35 cellular contexts compared by ENCODE assay signal in genomic region chr5:15387931-15388330, GRCh38.
DNase-seq lines count a peak whose midpoint lies in the region; ATAC-seq, FAIRE-seq and TF ChIP-seq lines count a peak whose summit lies in the region.
"Had no signal": no experiment of that assay in that cellular context is flagged by ENCODE, and none has a peak within 500 bp of the region (broad histone marks: within the 10 kb centered on the region; RNA-seq: fewer than 3 reads in every experiment).

No MANE protein-coding gene starts in this region.

- TF ChIP-seq CTCF in left ventricle myocardium inferior (IDR thresholded peaks at IDR 0.05; ENCODE audit: borderline replicate concordance) (no peak), HepG2 (CRISPR knock-in tag; IDR thresholded peaks at IDR 0.05) (no peak), right lobe of liver (IDR thresholded peaks at IDR 0.05) (no peak), AG10803 (conservative IDR thresholded peaks at IDR 0.05; ENCODE audit: low read length) (no peak)

- TF ChIP-seq RAD21 in HepG2 (CRISPR knock-in tag; IDR thresholded peaks at IDR 0.05) = no peak

- ATAC-seq in right cardiac atrium (no peak), HepG2 (peak; percentile 56), right lobe of liver (no peak), GM18505 (IDR thresholded peaks at IDR 0.05; ENCODE audit: unreplicated experiment) (no peak)
- ATAC-seq: A549; CD8-positive, alpha-beta T cell had no signal

- CTCF ChIA-PET in HepG2 (lab: Yijun Ruan, JAX; ENCODE audit: low intra/inter-chr PET ratio, low total read pairs) = no interaction called here

- H3K9ac ChIP-seq in HepG2 (ENCODE audit: insufficient read depth, low read depth, low read length) = no peak overlapping the region
- H3K9ac ChIP-seq: BLaER1; BLaER1 treated with 17β-estradiol and CSF1 and Interleukin-3, amounts not matched to agents 10 nM and 100 nM had no signal

- WGBS in right cardiac atrium = 79% methylated on average over 3 of the region's 3 CpGs
- 0% methylated on average over 3 of the region's 3 CpGs for WGBS in HepG2 (ENCODE audit: low lambda C conversion rate)
- WGBS in right lobe of liver (ENCODE audit: insufficient coverage, low coverage, low lambda C conversion rate, missing lambda C conversion rate) = 70% methylated on average over 3 of the region's 3 CpGs

- intact Hi-C loops in left ventricle myocardium inferior (cut with micrococcal nuclease) = no loop called here
- intact Hi-C loops in right cardiac atrium (cut with DNase I) = no loop called here
- intact Hi-C loops in HepG2 (cut with micrococcal nuclease; ENCODE audit: unreplicated experiment) = loop anchor here (10.0 kb wide), 1 partner anchor 607 kb away; no protein-coding TSS in a partner anchor
- intact Hi-C loops in right lobe of liver (cut with DNase I) = no loop called here

- no peak for FAIRE-seq in HepG2 (lab: Jason Lieb, UNC)
- FAIRE-seq in endometrium (lab: Jason Lieb, UNC) = peak; percentile 89
- FAIRE-seq: A204.1, A549, D721Med had no signal

- H3K4me3 ChIP-seq in left ventricle myocardium inferior = no peak overlapping the region
- H3K4me3 ChIP-seq in right cardiac atrium (ENCODE audit: low read length) = no peak overlapping the region
- no peak overlapping the region for H3K4me3 ChIP-seq in HepG2 (replicated peaks in 1 of 3; ENCODE audit: insufficient read depth in 1 of 3, low read depth in 2 of 3, low read length in 3 of 3)
- no peak overlapping the region for H3K4me3 ChIP-seq in right lobe of liver
- H3K4me3 ChIP-seq in AG10803 (ENCODE audit: low read length) = no peak overlapping the region
- H3K4me3 ChIP-seq: A549; BLaER1; BLaER1 treated with 17β-estradiol and CSF1 and Interleukin-3, amounts not matched to agents 10 nM and 100 nM had no signal

- no peaks in the 10 kb centered on the region for H3K36me3 ChIP-seq in left ventricle myocardium inferior
- H3K36me3 ChIP-seq in HepG2 (replicated peaks in 1 of 2; ENCODE audit: control insufficient read depth in 1 of 2, insufficient read depth in 2 of 2, low read length in 2 of 2) = no peaks in the 10 kb centered on the region
- no peaks in the 10 kb centered on the region for H3K36me3 ChIP-seq in right lobe of liver
- H3K36me3 ChIP-seq: BE2C; BLaER1; BLaER1 treated with 17β-estradiol and CSF1 and Interleukin-3, amounts not matched to agents 10 nM and 100 nM had no signal

- DNase-seq in left ventricle myocardium inferior (no peak), right cardiac atrium (no peak), HepG2 (ENCODE audit: low spot score) (peak; percentile 42), right lobe of liver (no peak), AG10803 (ENCODE audit: low read depth) (peak; percentile 8), SKM-1 treated with dmso at 0.1 percent for 144 hours (lab: John Stamatoyannopoulos, UW; ENCODE audit: unreplicated experiment) (no peak)
- DNase-seq: 8988T; ACHN; AML-193; BE2C; C1 segment of cervical spinal cord; Caco-2; Calu3; CD4-positive, alpha-beta memory T cell; CD4-positive, alpha-beta T cell; CD4-positive, CD25-positive, alpha-beta regulatory T cell; CD8-positive, alpha-beta memory T cell; CD8-positive, alpha-beta T cell; COR-L47; DMS 273 treated with DMSO at 0.1 percent for 48 hours; DMS153; DMS53; DMS79; DMS79 treated with DMSO at 0.1 percent for 48 hours; DND-41; EL had no signal

- TF ChIP-seq EP300 in HepG2 (IDR thresholded peaks at IDR 0.05; ENCODE audit: low read depth in 2 of 2, low read length in 2 of 2) (0 out of 4 replicates have a peak, but pooled peaks of 1 of the 2 experiments have one; percentile 30), HepG2 (CRISPR knock-in tag; IDR thresholded peaks at IDR 0.05; ENCODE audit: borderline replicate concordance) (no peak)

- H3K4me1 ChIP-seq in left ventricle myocardium inferior = no peaks in the 10 kb centered on the region
- no peaks in the 10 kb centered on the region for H3K4me1 ChIP-seq in right cardiac atrium (ENCODE audit: control insufficient read depth, insufficient read depth, low read length)
- H3K4me1 ChIP-seq in HepG2 (ENCODE audit: insufficient read depth, low read length) = peaks cover 17% of the 10 kb centered on the region; the same call in 1 of the 2 replicates
- H3K4me1 ChIP-seq in right lobe of liver = no peaks in the 10 kb centered on the region
- H3K4me1 ChIP-seq: A549; BLaER1; BLaER1 treated with 17β-estradiol and CSF1 and Interleukin-3, amounts not matched to agents 10 nM and 100 nM; Caco-2 had no signal

- in situ Hi-C loops in HepG2 (cut with HindIII; ENCODE audit: extremely low pct_ligation_motif_present, low pct_unique_long_range_greater_than_20kb) = no loop called here

- BruUV-seq in HepG2 (replicated peaks; lab: Mats Ljungman, UMichigan) = no TSS peak

- H3K9me3 ChIP-seq in left ventricle myocardium inferior (replicated peaks) (no peaks in the 10 kb centered on the region), right cardiac atrium (ENCODE audit: control insufficient read depth, low read length) (no peaks in the 10 kb centered on the region), HepG2 (ENCODE audit: low read length) (no peaks in the 10 kb centered on the region), right lobe of liver (no peaks in the 10 kb centered on the region)
- H3K9me3 ChIP-seq: A549, BE2C, BLaER1, Caco-2 had no signal

- no peak overlapping the region for H2AFZ ChIP-seq in HepG2 (ENCODE audit: low read length)

- POLR2A ChIA-PET in HepG2 (lab: Yijun Ruan, JAX) = no interaction called here

- H3K79me2 ChIP-seq in HepG2 (ENCODE audit: insufficient read depth, low read length) = no peaks in the 10 kb centered on the region

- no peak overlapping the region for H3K4me2 ChIP-seq in HepG2 (ENCODE audit: low read depth, low read length)
- H3K4me2 ChIP-seq: A549; BLaER1; BLaER1 treated with 17β-estradiol and CSF1 and Interleukin-3, amounts not matched to agents 10 nM and 100 nM had no signal

- no peaks in the 10 kb centered on the region for H4K20me1 ChIP-seq in HepG2 (ENCODE audit: insufficient read depth, low read length)
- H4K20me1 ChIP-seq: BLaER1; BLaER1 treated with 17β-estradiol and CSF1 and Interleukin-3, amounts not matched to agents 10 nM and 100 nM had no signal

- TF ChIP-seq POLR2A in HepG2 (IDR thresholded peaks at IDR 0.05; ENCODE audit: insufficient read depth in 1 of 2, low read depth in 2 of 2, low read length in 2 of 2) = no peak
- TF ChIP-seq POLR2A in right lobe of liver (IDR thresholded peaks at IDR 0.05) = no peak
- TF ChIP-seq POLR2A in GM18505 (IDR thresholded peaks at IDR 0.05; ENCODE audit: borderline replicate concordance, extremely low read depth, insufficient read depth, insufficient read length) = no peak

- H3K27ac ChIP-seq in left ventricle myocardium inferior (replicated peaks) = peak overlapping the region; percentile 57
- no peak overlapping the region for H3K27ac ChIP-seq in right cardiac atrium (ENCODE audit: low read length)
- H3K27ac ChIP-seq in HepG2 (ENCODE audit: extremely low read length, insufficient read depth, low read length) = no peak overlapping the region
- H3K27ac ChIP-seq in right lobe of liver = no peak overlapping the region
- H3K27ac ChIP-seq: 22Rv1; A549; BLaER1; BLaER1 treated with 17β-estradiol and CSF1 and Interleukin-3, amounts not matched to agents 10 nM and 100 nM; C4-2B had no signal

- peaks cover 12% of the 10 kb centered on the region for H3K27me3 ChIP-seq in left ventricle myocardium inferior (ENCODE audit: low read depth)
- no peaks in the 10 kb centered on the region for H3K27me3 ChIP-seq in right cardiac atrium (ENCODE audit: control insufficient read depth, insufficient read depth)
- no peaks in the 10 kb centered on the region for H3K27me3 ChIP-seq in HepG2 (ENCODE audit: control insufficient read depth in 1 of 2, insufficient read depth in 2 of 2, low read length in 2 of 2)
- no peaks in the 10 kb centered on the region for H3K27me3 ChIP-seq in right lobe of liver
- H3K27me3 ChIP-seq: BE2C; BLaER1; BLaER1 treated with 17β-estradiol and CSF1 and Interleukin-3, amounts not matched to agents 10 nM and 100 nM had no signal

TF ChIP-seq in HepG2, 621 proteins besides CTCF, POLR2A, EP300 and RAD21 (continues in another document):
- TF ChIP-seq SOX5 (CRISPR knock-in tag; IDR thresholded peaks at IDR 0.05; ENCODE audit: borderline replicate concordance) (peak; percentile 90), CREM (IDR thresholded peaks at IDR 0.05) (peak; percentile 37; the same call in 1 of the 2 replicates), CREM (CRISPR knock-in tag; IDR thresholded peaks at IDR 0.05) (no peak), SOX13 (IDR thresholded peaks at IDR 0.05) (peak; percentile 91), SOX13 (CRISPR knock-in tag; conservative IDR thresholded peaks at IDR 0.05 in 1 of 2, IDR thresholded peaks at IDR 0.05 in 1 of 2) (peak in 1 of 2 experiments; percentile 91; a peak in 2 of 4 replicates), ZNF558 (CRISPR knock-in tag; IDR thresholded peaks at IDR 0.05; ENCODE audit: borderline replicate concordance) (no peak), TCF7 (IDR thresholded peaks at IDR 0.05; ENCODE audit: low read depth) (peak; percentile 83), SUZ12 (IDR thresholded peaks at IDR 0.05; ENCODE audit: low read depth, low read length) (no peak), FOXA3 (CRISPR knock-in tag; IDR thresholded peaks at IDR 0.05) (peak; percentile 35; the same call in 1 of the 2 replicates), PAX8 (CRISPR knock-in tag; IDR thresholded peaks at IDR 0.05; ENCODE audit: borderline replicate concordance) (no peak), NR2F6 (IDR thresholded peaks at IDR 0.05) (peak; percentile 23; the same call in 1 of the 2 replicates), NR2F6 (CRISPR knock-in tag; IDR thresholded peaks at IDR 0.05) (no peak), TCF7L2 (IDR thresholded peaks at IDR 0.05; ENCODE audit: low read depth, low read length) (peak; percentile 43; the same call in 1 of the 2 replicates), CBX1 (IDR thresholded peaks at IDR 0.05; ENCODE audit: low read depth) (no peak), ZNF329 (CRISPR knock-in tag; IDR thresholded peaks at IDR 0.05; ENCODE audit: low read depth) (no peak), HOXA5 (CRISPR knock-in tag; IDR thresholded peaks at IDR 0.05) (no peak), GLI4 (CRISPR knock-in tag; IDR thresholded peaks at IDR 0.05; ENCODE audit: borderline replicate concordance) (no peak), ZNF652 (CRISPR knock-in tag; IDR thresholded peaks at IDR 0.05; ENCODE audit: borderline replicate concordance, low read depth) (no peak), ZFP90 (CRISPR knock-in tag; IDR thresholded peaks at IDR 0.05; ENCODE audit: borderline replicate concordance) (no peak)

Comparison
In these comparisons a context has a peak if more than half of its experiments do, and no peak if none do; other contexts are left out.
1. DNase-seq: peak in HepG2 (single experiment) and AG10803 (single experiment); none in left ventricle myocardium inferior (single experiment), right cardiac atrium (0 of 3), right lobe of liver (0 of 3) and SKM-1 treated with dmso at 0.1 percent for 144 hours (single experiment).